ENCODE assay signal across 16 cellular contexts in the genomic region with DNA sequence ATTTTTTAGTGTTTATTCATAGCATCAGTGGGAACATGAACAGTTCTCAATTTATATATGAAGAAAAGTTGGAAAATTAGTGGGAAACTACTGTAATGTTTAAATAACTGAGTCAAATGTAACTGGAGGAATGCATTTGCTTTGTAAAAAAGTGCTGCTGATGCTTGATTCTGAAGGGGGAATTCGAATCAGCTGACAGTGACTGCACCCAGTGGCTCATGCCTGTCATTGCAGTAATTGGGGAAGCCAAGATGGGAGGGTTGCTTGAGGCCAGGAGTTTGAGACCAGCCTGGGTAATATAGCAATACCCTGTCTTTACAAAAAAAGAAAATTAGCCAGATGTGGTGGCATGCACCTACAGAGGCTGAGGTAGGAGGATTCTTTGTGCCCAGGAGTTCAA.
DNase-seq lines count a peak whose midpoint lies in the region; ATAC-seq and FAIRE-seq lines count a peak whose summit lies in the region.
"Had no signal": no experiment of that assay in that cellular context is flagged by ENCODE, and none has a peak within 500 bp of the region (broad histone marks: within the 10 kb centered on the region; RNA-seq: fewer than 3 reads in every experiment).

No MANE protein-coding gene starts in this region.

- H3K36me3 Mint-ChIP-seq in activated CD4-positive, alpha-beta T cell treated with anti-CD3 and anti-CD28 coated beads, Interleukin-2, amount 10 ng/mL, durations not matched to agents 24 days and 14 days (ENCODE audit: low read depth), result no peaks in the 10 kb centered on the region
- H3K36me3 Mint-ChIP-seq: activated naive CD8-positive, alpha-beta T cell had no signal

- H3K4me1 ChIP-seq in small intestine (ENCODE audit: control insufficient read depth in 2 of 2, insufficient read depth in 1 of 2, low read depth in 1 of 2, low read length in 1 of 2), result no peaks in the 10 kb centered on the region
- H3K4me1 ChIP-seq: Peyer's patch, uterus had no signal

- no peaks in the 10 kb centered on the region for H3K9me3 ChIP-seq in small intestine (ENCODE audit: control insufficient read depth, low read depth)
- H3K9me3 ChIP-seq: esophagus muscularis mucosa, Peyer's patch, uterus had no signal

- ATAC-seq in HG02973 (IDR thresholded peaks at IDR 0.05; ENCODE audit: unreplicated experiment) (peak; percentile 70), HG03097 (IDR thresholded peaks at IDR 0.05; ENCODE audit: low FRiP score, unreplicated experiment) (no peak)

- H3K9me3 Mint-ChIP-seq in activated CD4-positive, alpha-beta T cell treated with anti-CD3 and anti-CD28 coated beads, Interleukin-2, amount 10 ng/mL, durations not matched to agents 24 days and 14 days, result no peaks in the 10 kb centered on the region

- no peaks in the 10 kb centered on the region for H3K36me3 ChIP-seq in small intestine (ENCODE audit: control insufficient read depth in 2 of 2, insufficient read depth in 2 of 2, low read length in 2 of 2)
- H3K36me3 ChIP-seq: Peyer's patch, uterus had no signal

- FAIRE-seq in small intestine (lab: Jason Lieb, UNC), result no peak

- H3K27me3 ChIP-seq in small intestine (ENCODE audit: control insufficient read depth in 2 of 2, insufficient read depth in 2 of 2, low read length in 2 of 2), result no peaks in the 10 kb centered on the region
- H3K27me3 ChIP-seq: esophagus muscularis mucosa, Peyer's patch, uterus had no signal

- intact Hi-C loops in activated CD4-positive, alpha-beta T cell treated with anti-CD3 and anti-CD28 coated beads, Interleukin-2, amount 10 ng/mL, durations not matched to agents 24 days and 14 days (cut with micrococcal nuclease), result no loop called here

- no peaks in the 10 kb centered on the region for H3K4me1 Mint-ChIP-seq in activated CD4-positive, alpha-beta T cell treated with anti-CD3 and anti-CD28 coated beads, Interleukin-2, amount 10 ng/mL, durations not matched to agents 24 days and 14 days

- no peak overlapping the region for H3K4me3 Mint-ChIP-seq in activated CD4-positive, alpha-beta T cell treated with anti-CD3 and anti-CD28 coated beads, Interleukin-2, amount 10 ng/mL, durations not matched to agents 24 days and 14 days
- H3K4me3 Mint-ChIP-seq: activated naive CD8-positive, alpha-beta T cell had no signal

- H3K27ac Mint-ChIP-seq in activated CD4-positive, alpha-beta T cell treated with anti-CD3 and anti-CD28 coated beads, Interleukin-2, amount 10 ng/mL, durations not matched to agents 24 days and 14 days, result no peak overlapping the region
- H3K27ac Mint-ChIP-seq: activated naive CD8-positive, alpha-beta T cell; progenitor cell of endocrine pancreas had no signal

- H3K4me3 ChIP-seq in small intestine (ENCODE audit: low read depth in 1 of 2, low read length in 2 of 2), result no peak overlapping the region
- H3K4me3 ChIP-seq: esophagus muscularis mucosa, Peyer's patch, uterus had no signal

- 30 to 40% (median 30%) methylated on average over 1 of the region's 1 CpG for WGBS in small intestine, 3 donors

- H3K27me3 Mint-ChIP-seq in activated CD4-positive, alpha-beta T cell treated with anti-CD3 and anti-CD28 coated beads, Interleukin-2, amount 10 ng/mL, durations not matched to agents 24 days and 14 days, result no peaks in the 10 kb centered on the region
- H3K27me3 Mint-ChIP-seq: progenitor cell of endocrine pancreas had no signal

- H3K27ac ChIP-seq in small intestine (ENCODE audit: low read depth in 1 of 2, low read length in 1 of 2), result no peak overlapping the region
- H3K27ac ChIP-seq: esophagus muscularis mucosa, Peyer's patch, uterus had no signal

- peak; percentile 3 for DNase-seq in activated CD4-positive, alpha-beta T cell treated with anti-CD3 and anti-CD28 coated beads for 48 hours
- DNase-seq in activated CD4-positive, alpha-beta T cell treated with anti-CD3 and anti-CD28 coated beads, Interleukin-2, amount 10 ng/mL, durations not matched to agents 24 days and 14 days, result no peak
- DNase-seq in RKO (ENCODE audit: low spot score), result peak; percentile 24
- peak; percentile 2 for DNase-seq in small intestine
- no peak for DNase-seq in activated gamma-delta T cell treated with Interleukin-2 at 50 U/mL for 16 hours
- no peak for DNase-seq in NK-92 treated with Interleukin-12 subunit alpha and Interleukin-12 subunit beta, amount 100 ng/mL, for 24 hours (lab: John Stamatoyannopoulos, UW)
- DNase-seq: DMS153, NCI-H1694 treated with DMSO at 0.1 percent for 48 hours, Peyer's patch, T-helper 9 cell, uterus had no signal

Comparison
In these comparisons a context has a peak if more than half of its experiments do, and no peak if none do; other contexts are left out.
1. DNase-seq: peak in activated CD4-positive, alpha-beta T cell treated with anti-CD3 and anti-CD28 coated beads for 48 hours (single experiment), RKO (single experiment) and small intestine (single experiment); none in activated CD4-positive, alpha-beta T cell treated with anti-CD3 and anti-CD28 coated beads, Interleukin-2, amount 10 ng/mL, durations not matched to agents 24 days and 14 days (single experiment), activated gamma-delta T cell treated with Interleukin-2 at 50 U/mL for 16 hours (single experiment) and NK-92 treated with Interleukin-12 subunit alpha and Interleukin-12 subunit beta, amount 100 ng/mL, for 24 hours (single experiment).